In genomic region chr20:64084209-64085152, GRCh38 we compare ENCODE assay signal across 7 cellular contexts. TPM values are rescaled to one million over a fixed set of nuclear protein-coding genes. Genes with fewer than 3 reads are reported as not detected.
DNase-seq lines count a peak whose midpoint lies in the region; ATAC-seq, FAIRE-seq and TF ChIP-seq lines count a peak whose summit lies in the region.

Gene LKAAEAR1 (minus strand): TSS chr20:64084398. CDS start chr20:64084219, 179 bp downstream.

- no peaks in the 10 kb centered on the region for H3K36me3 ChIP-seq in HEK293 (ENCODE audit: control insufficient read depth in 2 of 2, insufficient read depth in 1 of 2, low read length in 2 of 2)
- no peaks in the 10 kb centered on the region for H3K36me3 ChIP-seq in skeletal muscle tissue (ENCODE audit: control insufficient read depth in 3 of 3, insufficient read depth in 3 of 3, low read length in 3 of 3)

- TF ChIP-seq CTCF in HEK293 (tag by site-specific recombination; IDR thresholded peaks at IDR 0.05) = no peak
- TF ChIP-seq CTCF in foreskin fibroblast (IDR thresholded peaks at IDR 0.05; ENCODE audit: low read depth, low read length) = no peak

- DNase-seq in SHP77 treated with DMSO at 0.1 percent for 48 hours (lab: John Stamatoyannopoulos, UW) (peak; percentile 33), foreskin fibroblast (peak in 1 of 2 donors; percentile 36), GM19239 (ENCODE audit: insufficient read length, low spot score) (no peak)

- H3K9ac ChIP-seq in skeletal muscle tissue (ENCODE audit: low read depth in 1 of 3, low read length in 3 of 3) = peak within 1 kb of the TSS in 1 of 3 donors; percentile 45

- H3K27me3 ChIP-seq in skeletal muscle tissue (ENCODE audit: control insufficient read depth in 3 of 3, insufficient read depth in 3 of 3, low read length in 3 of 3) = peaks cover 38 to 53% (median 44%) of the 10 kb centered on the region in 3 donors

- no peak for FAIRE-seq in GM19239 (lab: Jason Lieb, UNC)

- H3K4me1 ChIP-seq in HEK293 (ENCODE audit: control insufficient read depth, insufficient read depth, low read length) (no peaks in the 10 kb centered on the region; the same call in 1 of the 2 replicates), skeletal muscle tissue (ENCODE audit: control insufficient read depth in 3 of 3, insufficient read depth in 3 of 3, low read length in 3 of 3) (peaks cover 7 to 18% (median 15%) of the 10 kb centered on the region in 3 donors)

- H3K9me3 ChIP-seq in HEK293 (ENCODE audit: control insufficient read depth, insufficient read depth, low read depth, low read length) (no peaks in the 10 kb centered on the region), skeletal muscle tissue (ENCODE audit: control insufficient read depth in 3 of 3, low read length in 3 of 3) (peaks cover 0 to 4% (median 0%) of the 10 kb centered on the region in 3 donors)

- no peak within 1 kb of the TSS; the same call in 1 of the 2 replicates for H3K27ac ChIP-seq in HEK293 (ENCODE audit: extremely low read depth, low read depth, low read length)
- H3K27ac ChIP-seq in skeletal muscle tissue (ENCODE audit: low read depth, low read length) = no peak within 1 kb of the TSS

- POLR2A ChIA-PET in HEK293 (lab: Yijun Ruan, JAX) = interaction anchor here (1.1 to 1.5 kb wide), 2 partner anchors 18 to 46 kb away, joined by 3 to 4 read pairs; no protein-coding TSS in a partner anchor

- ATAC-seq in HG03354 (IDR thresholded peaks at IDR 0.05; ENCODE audit: poor library complexity, severe bottlenecking, unreplicated experiment) (no peak), GM18498 (IDR thresholded peaks at IDR 0.05; ENCODE audit: unreplicated experiment) (no peak)

- CTCF ChIA-PET in HEK293 (lab: Yijun Ruan, JAX) = interaction anchor here (0.5 to 4.8 kb wide), 11 partner anchors 17 to 544 kb away, joined by 3 to 35 read pairs (median 4); no protein-coding TSS in a partner anchor

- H3K4me3 ChIP-seq in HEK293 (ENCODE audit: low read depth, low read length) (peak within 1 kb of the TSS; percentile 35), foreskin fibroblast (ENCODE audit: low read depth in 1 of 2, low read length in 2 of 2) (peak within 1 kb of the TSS; percentile 34 to 43), skeletal muscle tissue (ENCODE audit: low read length in 3 of 3) (peak within 1 kb of the TSS in 2 of 3 donors; percentile 49 to 61)

TF ChIP-seq in HEK293, 187 proteins besides CTCF, POLR2A, EP300 and RAD21 (continues in another document):
- TF ChIP-seq GLI4 (tag by site-specific recombination; IDR thresholded peaks at IDR 0.05) (no peak), ZBTB8A (tag by site-specific recombination; IDR thresholded peaks at IDR 0.05) (peak; percentile 60; the same call in 1 of the 2 replicates), ZNF404 (tag by site-specific recombination; IDR thresholded peaks at IDR 0.05) (no peak), ZNF391 (tag by site-specific recombination; IDR thresholded peaks at IDR 0.05; ENCODE audit: borderline replicate concordance, low read depth) (no peak), ZSCAN30 (tag by site-specific recombination; IDR thresholded peaks at IDR 0.05) (no peak), ZNF335 (tag by site-specific recombination; conservative IDR thresholded peaks at IDR 0.05) (peak; percentile 77), ZNF280C (tag by site-specific recombination; IDR thresholded peaks at IDR 0.05) (no peak), ZNF223 (tag by site-specific recombination; IDR thresholded peaks at IDR 0.05) (no peak), ZNF549 (tag by site-specific recombination; IDR thresholded peaks at IDR 0.05) (no peak), ZIC2 (tag by site-specific recombination; IDR thresholded peaks at IDR 0.05) (peak; percentile 17; the same call in 1 of the 2 replicates), ZNF645 (tag by site-specific recombination; IDR thresholded peaks at IDR 0.05) (no peak), ZBTB17 (tag by site-specific recombination; IDR thresholded peaks at IDR 0.05) (peak; percentile 65), REPIN1 (tag by site-specific recombination; IDR thresholded peaks at IDR 0.05; ENCODE audit: low read depth) (no peak), ZNF837 (tag by site-specific recombination; IDR thresholded peaks at IDR 0.05) (no peak), ZBTB26 (tag by site-specific recombination; optimal IDR thresholded peaks at IDR 0.05) (no peak), ZNF184 (tag by site-specific recombination; IDR thresholded peaks at IDR 0.05) (no peak), ZNF830 (tag by site-specific recombination; IDR thresholded peaks at IDR 0.05; ENCODE audit: low read depth) (no peak), ZNF521 (tag by site-specific recombination; IDR thresholded peaks at IDR 0.05) (no peak), PRDM2 (tag by site-specific recombination; IDR thresholded peaks at IDR 0.05; ENCODE audit: borderline replicate concordance) (no peak), ZNF133 (tag by site-specific recombination; IDR thresholded peaks at IDR 0.05) (no peak), SP2 (tag by site-specific recombination; IDR thresholded peaks at IDR 0.05) (peak; percentile 31; the same call in 1 of the 2 replicates)

RNA-seq across cellular contexts. Expression of gene LKAAEAR1, which starts in this region (rescaled TPM):
- 1.0 TPM for total RNA-seq in skeletal muscle tissue
